In the genomic region with DNA sequence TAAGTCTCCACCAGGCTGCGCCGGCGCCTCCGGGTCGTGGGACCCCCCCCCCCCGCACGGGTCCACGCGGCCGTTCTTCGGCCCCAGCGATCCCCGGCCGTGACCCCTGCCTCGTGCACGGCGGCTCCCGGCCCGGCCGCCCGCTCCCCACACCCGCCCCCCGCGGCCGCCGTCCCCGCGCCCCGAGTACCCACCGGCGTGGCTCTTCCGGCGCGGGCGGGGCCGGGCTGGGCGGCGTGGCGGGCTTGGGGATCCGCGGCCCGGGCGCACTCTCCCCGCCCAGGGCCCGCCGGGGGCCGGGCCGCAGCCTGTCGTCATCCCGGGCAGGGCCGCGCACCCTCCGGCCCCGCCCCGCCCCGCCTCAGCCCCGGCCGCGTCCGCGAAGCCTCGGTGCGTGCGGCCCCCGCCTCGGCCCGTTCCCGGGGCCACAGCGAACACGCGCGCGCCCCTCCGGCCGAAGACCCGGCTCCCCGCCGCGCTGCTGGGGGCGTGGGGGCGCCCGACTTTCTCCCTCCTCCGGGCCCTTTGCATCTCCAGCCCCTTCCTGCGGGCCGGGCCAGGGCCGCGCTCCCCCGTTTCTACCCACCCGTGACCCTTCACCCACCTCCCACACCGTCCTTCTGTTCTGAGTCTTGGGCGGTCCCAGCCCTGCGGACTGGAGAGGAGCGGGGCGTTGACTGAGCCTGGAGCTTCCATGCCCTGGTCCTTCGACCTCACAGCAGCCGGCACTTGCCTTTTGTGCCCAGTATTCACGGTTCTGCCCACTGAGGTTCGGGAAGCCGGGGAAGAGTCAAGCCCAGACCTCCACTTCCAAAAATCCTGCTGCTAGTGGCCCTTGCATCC, we compare ENCODE assay signal across 3 cellular contexts.
A peak's percentile ranks its signal among the peaks of the same experiment; 100 is the strongest.
TF ChIP-seq lines count a peak whose summit lies in the region.

No MANE protein-coding gene starts in this region.

TF ChIP-seq in HEK293T, 16 proteins besides CTCF, POLR2A, EP300 and RAD21:
- TF ChIP-seq FOXA1 (IDR thresholded peaks at IDR 0.05), result no peak

TF ChIP-seq in PFSK-1, 5 proteins besides CTCF, POLR2A, EP300 and RAD21:
- TF ChIP-seq FOXP2 (optimal IDR thresholded peaks at IDR 0.05; ENCODE audit: borderline replicate concordance, extremely low read depth, extremely low read length, insufficient read depth), result peak; percentile 18
- TF ChIP-seq, protein P1, sequence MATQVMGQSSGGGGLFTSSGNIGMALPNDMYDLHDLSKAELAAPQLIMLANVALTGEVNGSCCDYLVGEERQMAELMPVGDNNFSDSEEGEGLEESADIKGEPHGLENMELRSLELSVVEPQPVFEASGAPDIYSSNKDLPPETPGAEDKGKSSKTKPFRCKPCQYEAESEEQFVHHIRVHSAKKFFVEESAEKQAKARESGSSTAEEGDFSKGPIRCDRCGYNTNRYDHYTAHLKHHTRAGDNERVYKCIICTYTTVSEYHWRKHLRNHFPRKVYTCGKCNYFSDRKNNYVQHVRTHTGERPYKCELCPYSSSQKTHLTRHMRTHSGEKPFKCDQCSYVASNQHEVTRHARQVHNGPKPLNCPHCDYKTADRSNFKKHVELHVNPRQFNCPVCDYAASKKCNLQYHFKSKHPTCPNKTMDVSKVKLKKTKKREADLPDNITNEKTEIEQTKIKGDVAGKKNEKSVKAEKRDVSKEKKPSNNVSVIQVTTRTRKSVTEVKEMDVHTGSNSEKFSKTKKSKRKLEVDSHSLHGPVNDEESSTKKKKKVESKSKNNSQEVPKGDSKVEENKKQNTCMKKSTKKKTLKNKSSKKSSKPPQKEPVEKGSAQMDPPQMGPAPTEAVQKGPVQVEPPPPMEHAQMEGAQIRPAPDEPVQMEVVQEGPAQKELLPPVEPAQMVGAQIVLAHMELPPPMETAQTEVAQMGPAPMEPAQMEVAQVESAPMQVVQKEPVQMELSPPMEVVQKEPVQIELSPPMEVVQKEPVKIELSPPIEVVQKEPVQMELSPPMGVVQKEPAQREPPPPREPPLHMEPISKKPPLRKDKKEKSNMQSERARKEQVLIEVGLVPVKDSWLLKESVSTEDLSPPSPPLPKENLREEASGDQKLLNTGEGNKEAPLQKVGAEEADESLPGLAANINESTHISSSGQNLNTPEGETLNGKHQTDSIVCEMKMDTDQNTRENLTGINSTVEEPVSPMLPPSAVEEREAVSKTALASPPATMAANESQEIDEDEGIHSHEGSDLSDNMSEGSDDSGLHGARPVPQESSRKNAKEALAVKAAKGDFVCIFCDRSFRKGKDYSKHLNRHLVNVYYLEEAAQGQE (IDR thresholded peaks at IDR 0.05; ENCODE audit: insufficient read depth in 1 of 2, low read depth in 2 of 2, low read length in 2 of 2), result no peak

TF ChIP-seq in K562, 482 proteins besides CTCF, POLR2A, EP300 and RAD21 (continues in another document):
- TF ChIP-seq CXXC5 (CRISPR knock-in tag; IDR thresholded peaks at IDR 0.05), result peak; percentile 43
- 0 out of 2 replicates have a peak, but pooled peaks have one; percentile 2 for TF ChIP-seq MYC (IDR thresholded peaks at IDR 0.05; ENCODE audit: low read depth, low read length)
- TF ChIP-seq MYC (CRISPR knock-in tag; IDR thresholded peaks at IDR 0.05; ENCODE audit: borderline replicate concordance, low read depth), result no peak
- TF ChIP-seq, protein P2, sequence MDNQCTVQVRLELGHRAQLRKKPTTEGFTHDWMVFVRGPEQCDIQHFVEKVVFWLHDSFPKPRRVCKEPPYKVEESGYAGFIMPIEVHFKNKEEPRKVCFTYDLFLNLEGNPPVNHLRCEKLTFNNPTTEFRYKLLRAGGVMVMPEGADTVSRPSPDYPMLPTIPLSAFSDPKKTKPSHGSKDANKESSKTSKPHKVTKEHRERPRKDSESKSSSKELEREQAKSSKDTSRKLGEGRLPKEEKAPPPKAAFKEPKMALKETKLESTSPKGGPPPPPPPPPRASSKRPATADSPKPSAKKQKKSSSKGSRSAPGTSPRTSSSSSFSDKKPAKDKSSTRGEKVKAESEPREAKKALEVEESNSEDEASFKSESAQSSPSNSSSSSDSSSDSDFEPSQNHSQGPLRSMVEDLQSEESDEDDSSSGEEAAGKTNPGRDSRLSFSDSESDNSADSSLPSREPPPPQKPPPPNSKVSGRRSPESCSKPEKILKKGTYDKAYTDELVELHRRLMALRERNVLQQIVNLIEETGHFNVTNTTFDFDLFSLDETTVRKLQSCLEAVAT (IDR thresholded peaks at IDR 0.05), result no peak
- TF ChIP-seq HDAC6 (IDR thresholded peaks at IDR 0.05; ENCODE audit: low read depth, low read length), result no peak
- TF ChIP-seq EZH2 (IDR thresholded peaks at IDR 0.05; ENCODE audit: borderline replicate concordance, low read depth, low read length), result no peak
- TF ChIP-seq HNRNPH1 (optimal IDR thresholded peaks at IDR 0.05; ENCODE audit: low read depth, low read length), result no peak
- TF ChIP-seq FOXJ3 (CRISPR knock-in tag; IDR thresholded peaks at IDR 0.05), result no peak
- no peak for TF ChIP-seq ZNF77 (CRISPR knock-in tag; IDR thresholded peaks at IDR 0.05)
- no peak for TF ChIP-seq ZBTB17 (CRISPR knock-in tag; IDR thresholded peaks at IDR 0.05)
- no peak for TF ChIP-seq GTF2F1 (IDR thresholded peaks at IDR 0.05; ENCODE audit: low read depth, low read length)
- no peak for TF ChIP-seq CBFB (CRISPR knock-in tag; IDR thresholded peaks at IDR 0.05)
- TF ChIP-seq RFX5 (IDR thresholded peaks at IDR 0.05; ENCODE audit: low read depth, low read length), result no peak
- TF ChIP-seq, protein P3, sequence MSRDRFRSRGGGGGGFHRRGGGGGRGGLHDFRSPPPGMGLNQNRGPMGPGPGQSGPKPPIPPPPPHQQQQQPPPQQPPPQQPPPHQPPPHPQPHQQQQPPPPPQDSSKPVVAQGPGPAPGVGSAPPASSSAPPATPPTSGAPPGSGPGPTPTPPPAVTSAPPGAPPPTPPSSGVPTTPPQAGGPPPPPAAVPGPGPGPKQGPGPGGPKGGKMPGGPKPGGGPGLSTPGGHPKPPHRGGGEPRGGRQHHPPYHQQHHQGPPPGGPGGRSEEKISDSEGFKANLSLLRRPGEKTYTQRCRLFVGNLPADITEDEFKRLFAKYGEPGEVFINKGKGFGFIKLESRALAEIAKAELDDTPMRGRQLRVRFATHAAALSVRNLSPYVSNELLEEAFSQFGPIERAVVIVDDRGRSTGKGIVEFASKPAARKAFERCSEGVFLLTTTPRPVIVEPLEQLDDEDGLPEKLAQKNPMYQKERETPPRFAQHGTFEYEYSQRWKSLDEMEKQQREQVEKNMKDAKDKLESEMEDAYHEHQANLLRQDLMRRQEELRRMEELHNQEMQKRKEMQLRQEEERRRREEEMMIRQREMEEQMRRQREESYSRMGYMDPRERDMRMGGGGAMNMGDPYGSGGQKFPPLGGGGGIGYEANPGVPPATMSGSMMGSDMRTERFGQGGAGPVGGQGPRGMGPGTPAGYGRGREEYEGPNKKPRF (IDR thresholded peaks at IDR 0.05; ENCODE audit: low read depth, low read length), result no peak
- no peak for TF ChIP-seq HDAC2 (IDR thresholded peaks at IDR 0.05)
- peak; percentile 42; the same call in 1 of the 2 replicates for TF ChIP-seq ZBTB7A (IDR thresholded peaks at IDR 0.05; ENCODE audit: borderline replicate concordance, control insufficient read depth, low read depth, low read length)
- no peak for TF ChIP-seq FOSL1 (tag; conservative IDR thresholded peaks at IDR 0.05)
- no peak for TF ChIP-seq EHMT2 (IDR thresholded peaks at IDR 0.05)
- TF ChIP-seq, protein P4, sequence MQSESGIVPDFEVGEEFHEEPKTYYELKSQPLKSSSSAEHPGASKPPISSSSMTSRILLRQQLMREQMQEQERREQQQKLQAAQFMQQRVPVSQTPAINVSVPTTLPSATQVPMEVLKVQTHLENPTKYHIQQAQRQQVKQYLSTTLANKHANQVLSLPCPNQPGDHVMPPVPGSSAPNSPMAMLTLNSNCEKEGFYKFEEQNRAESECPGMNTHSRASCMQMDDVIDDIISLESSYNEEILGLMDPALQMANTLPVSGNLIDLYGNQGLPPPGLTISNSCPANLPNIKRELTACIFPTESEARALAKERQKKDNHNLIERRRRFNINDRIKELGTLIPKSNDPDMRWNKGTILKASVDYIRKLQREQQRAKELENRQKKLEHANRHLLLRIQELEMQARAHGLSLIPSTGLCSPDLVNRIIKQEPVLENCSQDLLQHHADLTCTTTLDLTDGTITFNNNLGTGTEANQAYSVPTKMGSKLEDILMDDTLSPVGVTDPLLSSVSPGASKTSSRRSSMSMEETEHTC (IDR thresholded peaks at IDR 0.05), result no peak
- no peak for TF ChIP-seq NONO (IDR thresholded peaks at IDR 0.05; ENCODE audit: low read depth in 2 of 2, low read length in 1 of 2)
- no peak for TF ChIP-seq MCM7 (IDR thresholded peaks at IDR 0.05)
- no peak for TF ChIP-seq ZFP30 (CRISPR knock-in tag; IDR thresholded peaks at IDR 0.05; ENCODE audit: borderline replicate concordance)
- no peak for TF ChIP-seq PCBP1 (IDR thresholded peaks at IDR 0.05; ENCODE audit: low read depth, low read length, poor library complexity, severe bottlenecking)
- TF ChIP-seq MAFF (IDR thresholded peaks at IDR 0.05; ENCODE audit: low read length), result no peak
- TF ChIP-seq, protein P5, sequence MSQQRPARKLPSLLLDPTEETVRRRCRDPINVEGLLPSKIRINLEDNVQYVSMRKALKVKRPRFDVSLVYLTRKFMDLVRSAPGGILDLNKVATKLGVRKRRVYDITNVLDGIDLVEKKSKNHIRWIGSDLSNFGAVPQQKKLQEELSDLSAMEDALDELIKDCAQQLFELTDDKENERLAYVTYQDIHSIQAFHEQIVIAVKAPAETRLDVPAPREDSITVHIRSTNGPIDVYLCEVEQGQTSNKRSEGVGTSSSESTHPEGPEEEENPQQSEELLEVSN (IDR thresholded peaks at IDR 0.05; ENCODE audit: borderline replicate concordance in 1 of 2, extremely low read depth in 1 of 2, insufficient read depth in 1 of 2, insufficient read length in 1 of 2, low read depth in 1 of 2, low read length in 1 of 2, poor library complexity in 1 of 2, severe bottlenecking in 1 of 2), result peak in 1 of 2 experiments; percentile 74
- no peak for TF ChIP-seq PCBP2 (IDR thresholded peaks at IDR 0.05; ENCODE audit: low read depth, low read length, poor library complexity, severe bottlenecking)
- TF ChIP-seq SAP30 (IDR thresholded peaks at IDR 0.05; ENCODE audit: borderline replicate concordance, insufficient read depth, low read depth, low read length, poor library complexity, severe bottlenecking), result no peak
- peak; percentile 62 for TF ChIP-seq GABPA (tag; conservative IDR thresholded peaks at IDR 0.05; ENCODE audit: low read depth)
- no peak for TF ChIP-seq RAD51 (IDR thresholded peaks at IDR 0.05; ENCODE audit: borderline replicate concordance, low read depth)
- TF ChIP-seq CHD2 (IDR thresholded peaks at IDR 0.05; ENCODE audit: low read depth, low read length), result no peak
- TF ChIP-seq ZNF764 (CRISPR knock-in tag; IDR thresholded peaks at IDR 0.05; ENCODE audit: low read depth), result no peak
- TF ChIP-seq ZNF444 (CRISPR knock-in tag; IDR thresholded peaks at IDR 0.05), result no peak
- TF ChIP-seq, protein P6, sequence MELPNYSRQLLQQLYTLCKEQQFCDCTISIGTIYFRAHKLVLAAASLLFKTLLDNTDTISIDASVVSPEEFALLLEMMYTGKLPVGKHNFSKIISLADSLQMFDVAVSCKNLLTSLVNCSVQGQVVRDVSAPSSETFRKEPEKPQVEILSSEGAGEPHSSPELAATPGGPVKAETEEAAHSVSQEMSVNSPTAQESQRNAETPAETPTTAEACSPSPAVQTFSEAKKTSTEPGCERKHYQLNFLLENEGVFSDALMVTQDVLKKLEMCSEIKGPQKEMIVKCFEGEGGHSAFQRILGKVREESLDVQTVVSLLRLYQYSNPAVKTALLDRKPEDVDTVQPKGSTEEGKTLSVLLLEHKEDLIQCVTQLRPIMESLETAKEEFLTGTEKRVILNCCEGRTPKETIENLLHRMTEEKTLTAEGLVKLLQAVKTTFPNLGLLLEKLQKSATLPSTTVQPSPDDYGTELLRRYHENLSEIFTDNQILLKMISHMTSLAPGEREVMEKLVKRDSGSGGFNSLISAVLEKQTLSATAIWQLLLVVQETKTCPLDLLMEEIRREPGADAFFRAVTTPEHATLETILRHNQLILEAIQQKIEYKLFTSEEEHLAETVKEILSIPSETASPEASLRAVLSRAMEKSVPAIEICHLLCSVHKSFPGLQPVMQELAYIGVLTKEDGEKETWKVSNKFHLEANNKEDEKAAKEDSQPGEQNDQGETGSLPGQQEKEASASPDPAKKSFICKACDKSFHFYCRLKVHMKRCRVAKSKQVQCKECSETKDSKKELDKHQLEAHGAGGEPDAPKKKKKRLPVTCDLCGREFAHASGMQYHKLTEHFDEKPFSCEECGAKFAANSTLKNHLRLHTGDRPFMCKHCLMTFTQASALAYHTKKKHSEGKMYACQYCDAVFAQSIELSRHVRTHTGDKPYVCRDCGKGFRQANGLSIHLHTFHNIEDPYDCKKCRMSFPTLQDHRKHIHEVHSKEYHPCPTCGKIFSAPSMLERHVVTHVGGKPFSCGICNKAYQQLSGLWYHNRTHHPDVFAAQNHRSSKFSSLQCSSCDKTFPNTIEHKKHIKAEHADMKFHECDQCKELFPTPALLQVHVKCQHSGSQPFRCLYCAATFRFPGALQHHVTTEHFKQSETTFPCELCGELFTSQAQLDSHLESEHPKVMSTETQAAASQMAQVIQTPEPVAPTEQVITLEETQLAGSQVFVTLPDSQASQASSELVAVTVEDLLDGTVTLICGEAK (IDR thresholded peaks at IDR 0.05), result no peak
- TF ChIP-seq, protein P6 (CRISPR knock-in tag; IDR thresholded peaks at IDR 0.05), result no peak
- TF ChIP-seq NCOR1 (IDR thresholded peaks at IDR 0.05), result no peak
- TF ChIP-seq MCM5 (IDR thresholded peaks at IDR 0.05; ENCODE audit: low read depth), result no peak
- no peak for TF ChIP-seq SRSF9 (IDR thresholded peaks at IDR 0.05; ENCODE audit: borderline replicate concordance, low read depth, low read length)
- TF ChIP-seq ZNF23 (CRISPR knock-in tag; IDR thresholded peaks at IDR 0.05), result no peak
- TF ChIP-seq GATAD2B (IDR thresholded peaks at IDR 0.05; ENCODE audit: borderline replicate concordance), result peak; percentile 26; the same call in 1 of the 2 replicates
- TF ChIP-seq SMARCE1 (IDR thresholded peaks at IDR 0.05), result no peak
- no peak for TF ChIP-seq SMARCB1 (IDR thresholded peaks at IDR 0.05; ENCODE audit: insufficient read length, low read depth)
